ENCODE assay signal across 9 cellular contexts in genomic region chr19:47430041-47430802, GRCh38. TPM values are rescaled to one million over a fixed set of nuclear protein-coding genes. Genes with fewer than 3 reads are reported as not detected.
DNase-seq lines count a peak whose midpoint lies in the region; ATAC-seq and TF ChIP-seq lines count a peak whose summit lies in the region.
"Had no signal": no experiment of that assay in that cellular context is flagged by ENCODE, and none has a peak within 500 bp of the region (broad histone marks: within the 10 kb centered on the region; RNA-seq: fewer than 3 reads in every experiment).

No MANE protein-coding gene starts in this region.

- DNase-seq in AG04450 (ENCODE audit: low read depth, low spot score) (no peak), mucosa of descending colon (peak; percentile 59 to 75 (median 68)), mesenteric fat pad (ENCODE audit: low spot score) (no peak), NOMO-1 treated with dmso at 0.1 percent for 144 hours (lab: John Stamatoyannopoulos, UW; ENCODE audit: unreplicated experiment) (no peak), hepatic stellate cell (ENCODE audit: low spot score) (no peak)
- DNase-seq: activated B cell treated with CpG ODN at 0.5 μM for 24 hours had no signal

- TF ChIP-seq CTCF in AG04450 (IDR thresholded peaks at IDR 0.05; ENCODE audit: low read depth, low read length) (0 out of 2 replicates have a peak, but pooled peaks have one; percentile 19), mucosa of descending colon (IDR thresholded peaks at IDR 0.05) (no peak)

- H3K4me1 ChIP-seq in HUES6 (ENCODE audit: control insufficient read depth, insufficient read depth, low read length), result peaks cover 20% of the 10 kb centered on the region
- peaks cover 16% of the 10 kb centered on the region for H3K4me1 ChIP-seq in mucosa of descending colon (ENCODE audit: low read depth)

- ATAC-seq in mucosa of descending colon, result peak; percentile 88
- ATAC-seq in HG03139 (IDR thresholded peaks at IDR 0.05; ENCODE audit: unreplicated experiment), result no peak

- intact Hi-C loops in dendritic cell treated with granulocyte-macrophage colony-stimulating factor and Interleukin-4, amounts not matched to agents 40 ng/mL and 50 ng/mL, for 4 days (cut with micrococcal nuclease), result loop anchor here (10.0 kb wide), 1 partner anchor 55 kb away; the partner anchor contains the start of gene KPTN
- intact Hi-C loops in mucosa of descending colon (cut with DNase I, micrococcal nuclease), result no loop called here

- peak overlapping the region; percentile 60 for H3K4me3 Mint-ChIP-seq in dendritic cell treated with granulocyte-macrophage colony-stimulating factor and Interleukin-4, amounts not matched to agents 40 ng/mL and 50 ng/mL, for 4 days
- H3K4me3 Mint-ChIP-seq: activated B cell treated with CpG ODN at 0.5 μM for 24 hours had no signal

- H3K27ac ChIP-seq in AG04450 (ENCODE audit: low read depth, low read length) (no peak overlapping the region), HUES6 (ENCODE audit: low read depth, low read length) (no peak overlapping the region)

- H3K36me3 Mint-ChIP-seq in dendritic cell treated with granulocyte-macrophage colony-stimulating factor and Interleukin-4, amounts not matched to agents 40 ng/mL and 50 ng/mL, for 4 days (ENCODE audit: low read depth), result no peaks in the 10 kb centered on the region

- peaks cover 4% of the 10 kb centered on the region for H3K27me3 ChIP-seq in AG04450 (ENCODE audit: control insufficient read depth, insufficient read depth, low read length)
- peaks cover 21% of the 10 kb centered on the region for H3K27me3 ChIP-seq in HUES6 (ENCODE audit: control insufficient read depth, insufficient read depth, low read length)

- H3K27me3 Mint-ChIP-seq in dendritic cell treated with granulocyte-macrophage colony-stimulating factor and Interleukin-4, amounts not matched to agents 40 ng/mL and 50 ng/mL, for 4 days, result peaks cover 15% of the 10 kb centered on the region

- H3K36me3 ChIP-seq in HUES6 (ENCODE audit: control insufficient read depth, insufficient read depth, low read length) (no peaks in the 10 kb centered on the region), mucosa of descending colon (ENCODE audit: low read depth) (no peaks in the 10 kb centered on the region)

- H3K4me1 Mint-ChIP-seq in dendritic cell treated with granulocyte-macrophage colony-stimulating factor and Interleukin-4, amounts not matched to agents 40 ng/mL and 50 ng/mL, for 4 days (ENCODE audit: low read depth), result peaks cover 20% of the 10 kb centered on the region

- no peaks in the 10 kb centered on the region for H3K9me3 Mint-ChIP-seq in dendritic cell treated with granulocyte-macrophage colony-stimulating factor and Interleukin-4, amounts not matched to agents 40 ng/mL and 50 ng/mL, for 4 days

- peak overlapping the region; percentile 74 for H3K9ac ChIP-seq in HUES6 (ENCODE audit: low read length)

- CTCF ChIA-PET in AG04450 (lab: Charles Lee), result interaction anchor here (0.7 to 2.4 kb wide), 3 partner anchors 39 to 268 kb away, joined by 3 to 10 read pairs (median 3); partner anchors contain the start of gene KPTN

- no peaks in the 10 kb centered on the region; the same call in 1 of the 2 replicates for H3K9me3 ChIP-seq in AG04450 (ENCODE audit: control insufficient read depth, insufficient read depth, low read length)
- H3K9me3 ChIP-seq in HUES6 (ENCODE audit: control insufficient read depth, insufficient read depth, low read depth, low read length), result no peaks in the 10 kb centered on the region
- no peaks in the 10 kb centered on the region for H3K9me3 ChIP-seq in mucosa of descending colon

- peak overlapping the region; percentile 29 for H3K4me3 ChIP-seq in AG04450 (ENCODE audit: low read depth, low read length)
- H3K4me3 ChIP-seq in HUES6 (ENCODE audit: low read depth, low read length), result peak overlapping the region; percentile 55
- H3K4me3 ChIP-seq in mucosa of descending colon, result no peak overlapping the region

- POLR2A ChIA-PET in AG04450 (lab: Yijun Ruan, JAX), result no interaction called here

- peak overlapping the region; percentile 42 for H3K27ac Mint-ChIP-seq in dendritic cell treated with granulocyte-macrophage colony-stimulating factor and Interleukin-4, amounts not matched to agents 40 ng/mL and 50 ng/mL, for 4 days
- H3K27ac Mint-ChIP-seq: activated B cell treated with CpG ODN at 0.5 μM for 24 hours had no signal

RNA-seq across cellular contexts. Expression of gene MEIS3, which starts 10.9 kb away (rescaled TPM):
- polyA plus RNA-seq in AG04450 (2011; rRNA removed), result 21.6 and 27.2 TPM in 2 replicates
- polyA minus RNA-seq in AG04450 (2011; rRNA and poly(A)+ RNA removed), result 24.2 and 39.4 TPM in 2 replicates
- total RNA-seq in mucosa of descending colon (10 to 100 TPM in 1 of 3 donors, 1 to 10 TPM in 2; 2.1 to 11.6 (median 4.2) TPM), mesenteric fat pad (15.9 TPM)
- total RNA-seq: activated B cell treated with CpG ODN at 0.5 μM for 24 hours had no signal

RNA-seq across cellular contexts. Expression of gene SLC8A2, which starts 41.5 kb away (rescaled TPM):
- 0.05 TPM in 1 of 2 replicates, not detected in the other for polyA plus RNA-seq in AG04450 (2011; rRNA removed)
- polyA minus RNA-seq in AG04450 (2011; rRNA and poly(A)+ RNA removed), result 0.52 TPM in 1 of 2 replicates, not detected in the other
- total RNA-seq in mucosa of descending colon, result 10 to 100 TPM in 1 of 3 donors, 1 to 10 TPM in 1, under 1 TPM in 1; 0.75 to 17.5 (median 2.1) TPM
- total RNA-seq in mesenteric fat pad, result not detected
- total RNA-seq: activated B cell treated with CpG ODN at 0.5 μM for 24 hours had no signal

RNA-seq across cellular contexts. Expression of gene KPTN, which starts 53.8 kb away (rescaled TPM):
- 5.7 and 7.4 TPM in 2 replicates for polyA plus RNA-seq in AG04450 (2011; rRNA removed)
- polyA minus RNA-seq in AG04450 (2011; rRNA and poly(A)+ RNA removed), result 5.0 and 5.4 TPM in 2 replicates
- total RNA-seq in mucosa of descending colon (1 to 10 TPM; 5.5 to 8.9 (median 8.9) TPM), mesenteric fat pad (9.8 TPM)

Comparison
In these comparisons a context has a peak if more than half of its experiments do, and no peak if none do; other contexts are left out.
1. DNase-seq: peak in mucosa of descending colon (3 of 3); none in AG04450 (single experiment), mesenteric fat pad (single experiment), NOMO-1 treated with dmso at 0.1 percent for 144 hours (single experiment) and hepatic stellate cell (single experiment).